1 cellular context compared by ENCODE assay signal in the genomic region with DNA sequence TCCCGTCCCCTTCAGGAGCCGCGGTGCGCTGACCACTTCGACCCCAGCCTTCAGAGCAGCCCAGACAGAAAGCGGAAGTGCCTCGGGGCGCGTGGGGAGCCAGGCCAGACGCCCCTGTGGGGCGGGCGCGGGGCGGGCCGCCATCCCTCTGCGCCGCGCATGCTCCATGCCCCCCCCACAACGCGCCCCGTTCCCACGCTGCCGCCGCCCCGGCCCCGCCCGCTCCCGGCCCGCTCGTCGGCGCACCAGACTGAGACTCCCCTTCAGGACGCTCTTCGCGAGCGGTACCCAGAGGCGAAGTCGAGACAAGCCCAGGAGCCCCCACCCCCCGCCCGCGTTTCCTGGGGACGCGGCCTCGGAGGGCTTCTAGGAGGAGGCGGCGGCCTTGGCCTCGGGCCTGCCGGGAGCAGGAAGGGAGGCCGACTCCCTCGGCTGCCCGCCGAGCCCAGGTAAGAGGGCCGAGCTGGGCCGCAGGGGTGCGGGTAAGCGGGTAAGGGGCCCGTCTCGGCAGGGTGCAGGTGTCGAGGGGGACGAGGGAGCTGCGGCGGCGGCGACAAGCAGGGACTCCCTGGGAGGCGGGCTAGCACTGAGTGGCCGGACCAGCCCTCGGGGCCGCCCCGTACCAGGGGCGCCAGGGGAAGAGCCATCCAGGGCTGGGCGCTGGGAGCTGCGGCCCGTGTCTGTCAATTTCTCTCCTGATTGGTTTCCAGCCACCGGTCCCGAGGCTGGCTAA.
A peak's percentile ranks its signal among the peaks of the same experiment; 100 is the strongest.
TF ChIP-seq lines count a peak whose summit lies in the region.

A gene with protein sequence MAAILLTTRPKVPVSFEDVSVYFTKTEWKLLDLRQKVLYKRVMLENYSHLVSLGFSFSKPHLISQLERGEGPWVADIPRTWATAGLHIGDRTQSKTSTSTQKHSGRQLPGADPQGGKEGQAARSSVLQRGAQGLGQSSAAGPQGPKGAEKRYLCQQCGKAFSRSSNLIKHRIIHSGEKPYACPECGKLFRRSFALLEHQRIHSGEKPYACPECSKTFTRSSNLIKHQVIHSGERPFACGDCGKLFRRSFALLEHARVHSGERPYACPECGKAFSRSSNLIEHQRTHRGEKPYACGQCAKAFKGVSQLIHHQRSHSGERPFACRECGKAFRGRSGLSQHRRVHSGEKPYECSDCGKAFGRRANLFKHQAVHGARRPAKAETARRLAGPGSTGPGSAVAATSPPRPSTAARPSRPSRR (plus strand): TSS at position 218 of the 733 bp plus-strand sequence. CDS start 6,851 bp downstream, outside the sequence.

TF ChIP-seq in K562, 482 proteins besides CTCF, POLR2A, EP300 and RAD21 (continued from another document and continues in another):
- TF ChIP-seq ZNF12 (CRISPR knock-in tag; IDR thresholded peaks at IDR 0.05) (no peak), HEY1 (CRISPR knock-in tag; IDR thresholded peaks at IDR 0.05; ENCODE audit: borderline replicate concordance) (no peak), ZNF263 (CRISPR knock-in tag; IDR thresholded peaks at IDR 0.05; ENCODE audit: borderline replicate concordance) (0 out of 2 replicates have a peak, but pooled peaks have one; percentile 13), MXI1 (IDR thresholded peaks at IDR 0.05; ENCODE audit: low read depth, low read length) (no peak), POLR2G (IDR thresholded peaks at IDR 0.05; ENCODE audit: low read depth, low read length) (peak; percentile 74), ZFX (CRISPR knock-in tag; IDR thresholded peaks at IDR 0.05) (peak; percentile 69), SREBF1 (IDR thresholded peaks at IDR 0.05; ENCODE audit: borderline replicate concordance, low read depth, low read length) (no peak), NR2C2 (CRISPR knock-in tag; IDR thresholded peaks at IDR 0.05) (no peak; the same call in 1 of the 2 replicates), NR2C2 (tag; IDR thresholded peaks at IDR 0.05) (0 out of 2 replicates have a peak, but pooled peaks have one; percentile 31), FUS (optimal IDR thresholded peaks at IDR 0.05; ENCODE audit: low read depth, low read length) (no peak), ZEB2 (IDR thresholded peaks at IDR 0.05) (no peak), CCNT2 (IDR thresholded peaks at IDR 0.05; ENCODE audit: borderline replicate concordance, extremely low read depth, insufficient read length, low read depth, low read length) (peak; percentile 10), RCOR1 (IDR thresholded peaks at IDR 0.05; ENCODE audit: borderline replicate concordance in 1 of 2, low read depth in 2 of 2, low read length in 2 of 2) (peak in 1 of 2 experiments; percentile 37; a peak in 1 of 4 replicates), ETV1 (tag; conservative IDR thresholded peaks at IDR 0.05; ENCODE audit: low read depth) (no peak), SAFB (IDR thresholded peaks at IDR 0.05; ENCODE audit: borderline replicate concordance, low read depth, low read length) (no peak), NCOR1 (IDR thresholded peaks at IDR 0.05) (no peak), NFIC (IDR thresholded peaks at IDR 0.05) (peak; percentile 35; the same call in 1 of the 2 replicates), MTA3 (IDR thresholded peaks at IDR 0.05; ENCODE audit: borderline replicate concordance) (no peak), ZBTB7A (IDR thresholded peaks at IDR 0.05; ENCODE audit: borderline replicate concordance, control insufficient read depth, low read depth, low read length) (peak; percentile 48; the same call in 1 of the 2 replicates), BCOR (IDR thresholded peaks at IDR 0.05) (peak; percentile 91), ATF7 (IDR thresholded peaks at IDR 0.05) (no peak), NR3C1 (CRISPR knock-in tag; IDR thresholded peaks at IDR 0.05) (no peak), ZNF764 (CRISPR knock-in tag; IDR thresholded peaks at IDR 0.05; ENCODE audit: low read depth) (no peak), KLF16 (IDR thresholded peaks at IDR 0.05) (no peak), KDM1A (IDR thresholded peaks at IDR 0.05) (peak; percentile 49 to 72), ZBTB8A (IDR thresholded peaks at IDR 0.05; ENCODE audit: partially characterized antibody) (no peak)
- TF ChIP-seq, protein P1, sequence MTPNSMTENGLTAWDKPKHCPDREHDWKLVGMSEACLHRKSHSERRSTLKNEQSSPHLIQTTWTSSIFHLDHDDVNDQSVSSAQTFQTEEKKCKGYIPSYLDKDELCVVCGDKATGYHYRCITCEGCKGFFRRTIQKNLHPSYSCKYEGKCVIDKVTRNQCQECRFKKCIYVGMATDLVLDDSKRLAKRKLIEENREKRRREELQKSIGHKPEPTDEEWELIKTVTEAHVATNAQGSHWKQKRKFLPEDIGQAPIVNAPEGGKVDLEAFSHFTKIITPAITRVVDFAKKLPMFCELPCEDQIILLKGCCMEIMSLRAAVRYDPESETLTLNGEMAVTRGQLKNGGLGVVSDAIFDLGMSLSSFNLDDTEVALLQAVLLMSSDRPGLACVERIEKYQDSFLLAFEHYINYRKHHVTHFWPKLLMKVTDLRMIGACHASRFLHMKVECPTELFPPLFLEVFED (CRISPR knock-in tag; conservative IDR thresholded peaks at IDR 0.05) = no peak
- TF ChIP-seq, protein P2, sequence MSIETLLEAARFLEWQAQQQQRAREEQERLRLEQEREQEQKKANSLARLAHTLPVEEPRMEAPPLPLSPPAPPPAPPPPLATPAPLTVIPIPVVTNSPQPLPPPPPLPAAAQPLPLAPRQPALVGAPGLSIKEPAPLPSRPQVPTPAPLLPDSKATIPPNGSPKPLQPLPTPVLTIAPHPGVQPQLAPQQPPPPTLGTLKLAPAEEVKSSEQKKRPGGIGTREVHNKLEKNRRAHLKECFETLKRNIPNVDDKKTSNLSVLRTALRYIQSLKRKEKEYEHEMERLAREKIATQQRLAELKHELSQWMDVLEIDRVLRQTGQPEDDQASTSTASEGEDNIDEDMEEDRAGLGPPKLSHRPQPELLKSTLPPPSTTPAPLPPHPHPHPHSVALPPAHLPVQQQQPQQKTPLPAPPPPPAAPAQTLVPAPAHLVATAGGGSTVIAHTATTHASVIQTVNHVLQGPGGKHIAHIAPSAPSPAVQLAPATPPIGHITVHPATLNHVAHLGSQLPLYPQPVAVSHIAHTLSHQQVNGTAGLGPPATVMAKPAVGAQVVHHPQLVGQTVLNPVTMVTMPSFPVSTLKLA (conservative IDR thresholded peaks at IDR 0.05) = peak in 1 of 2 experiments; percentile 39; a peak in 1 of 4 replicates
- TF ChIP-seq, protein P3, sequence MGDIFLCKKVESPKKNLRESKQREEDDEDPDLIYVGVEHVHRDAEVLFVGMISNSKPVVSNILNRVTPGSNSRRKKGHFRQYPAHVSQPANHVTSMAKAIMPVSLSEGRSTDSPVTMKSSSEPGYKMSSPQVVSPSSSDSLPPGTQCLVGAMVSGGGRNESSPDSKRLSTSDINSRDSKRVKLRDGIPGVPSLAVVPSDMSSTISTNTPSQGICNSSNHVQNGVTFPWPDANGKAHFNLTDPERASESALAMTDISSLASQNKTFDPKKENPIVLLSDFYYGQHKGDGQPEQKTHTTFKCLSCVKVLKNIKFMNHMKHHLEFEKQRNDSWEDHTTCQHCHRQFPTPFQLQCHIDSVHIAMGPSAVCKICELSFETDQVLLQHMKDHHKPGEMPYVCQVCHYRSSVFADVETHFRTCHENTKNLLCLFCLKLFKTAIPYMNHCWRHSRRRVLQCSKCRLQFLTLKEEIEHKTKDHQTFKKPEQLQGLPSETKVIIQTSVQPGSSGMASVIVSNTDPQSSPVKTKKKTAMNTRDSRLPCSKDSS (IDR thresholded peaks at IDR 0.05; ENCODE audit: low read depth, partially characterized antibody) = no peak
- TF ChIP-seq, protein P4, sequence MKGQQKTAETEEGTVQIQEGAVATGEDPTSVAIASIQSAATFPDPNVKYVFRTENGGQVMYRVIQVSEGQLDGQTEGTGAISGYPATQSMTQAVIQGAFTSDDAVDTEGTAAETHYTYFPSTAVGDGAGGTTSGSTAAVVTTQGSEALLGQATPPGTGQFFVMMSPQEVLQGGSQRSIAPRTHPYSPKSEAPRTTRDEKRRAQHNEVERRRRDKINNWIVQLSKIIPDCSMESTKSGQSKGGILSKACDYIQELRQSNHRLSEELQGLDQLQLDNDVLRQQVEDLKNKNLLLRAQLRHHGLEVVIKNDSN (CRISPR knock-in tag; IDR thresholded peaks at IDR 0.05) = no peak
- TF ChIP-seq, protein P5, sequence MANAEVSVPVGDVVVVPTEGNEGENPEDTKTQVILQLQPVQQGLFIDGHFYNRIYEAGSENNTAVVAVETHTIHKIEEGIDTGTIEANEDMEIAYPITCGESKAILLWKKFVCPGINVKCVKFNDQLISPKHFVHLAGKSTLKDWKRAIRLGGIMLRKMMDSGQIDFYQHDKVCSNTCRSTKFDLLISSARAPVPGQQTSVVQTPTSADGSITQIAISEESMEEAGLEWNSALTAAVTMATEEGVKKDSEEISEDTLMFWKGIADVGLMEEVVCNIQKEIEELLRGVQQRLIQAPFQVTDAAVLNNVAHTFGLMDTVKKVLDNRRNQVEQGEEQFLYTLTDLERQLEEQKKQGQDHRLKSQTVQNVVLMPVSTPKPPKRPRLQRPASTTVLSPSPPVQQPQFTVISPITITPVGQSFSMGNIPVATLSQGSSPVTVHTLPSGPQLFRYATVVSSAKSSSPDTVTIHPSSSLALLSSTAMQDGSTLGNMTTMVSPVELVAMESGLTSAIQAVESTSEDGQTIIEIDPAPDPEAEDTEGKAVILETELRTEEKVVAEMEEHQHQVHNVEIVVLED (CRISPR knock-in tag; IDR thresholded peaks at IDR 0.05) = 0 out of 2 replicates have a peak, but pooled peaks have one; percentile 47
- TF ChIP-seq, protein P6, sequence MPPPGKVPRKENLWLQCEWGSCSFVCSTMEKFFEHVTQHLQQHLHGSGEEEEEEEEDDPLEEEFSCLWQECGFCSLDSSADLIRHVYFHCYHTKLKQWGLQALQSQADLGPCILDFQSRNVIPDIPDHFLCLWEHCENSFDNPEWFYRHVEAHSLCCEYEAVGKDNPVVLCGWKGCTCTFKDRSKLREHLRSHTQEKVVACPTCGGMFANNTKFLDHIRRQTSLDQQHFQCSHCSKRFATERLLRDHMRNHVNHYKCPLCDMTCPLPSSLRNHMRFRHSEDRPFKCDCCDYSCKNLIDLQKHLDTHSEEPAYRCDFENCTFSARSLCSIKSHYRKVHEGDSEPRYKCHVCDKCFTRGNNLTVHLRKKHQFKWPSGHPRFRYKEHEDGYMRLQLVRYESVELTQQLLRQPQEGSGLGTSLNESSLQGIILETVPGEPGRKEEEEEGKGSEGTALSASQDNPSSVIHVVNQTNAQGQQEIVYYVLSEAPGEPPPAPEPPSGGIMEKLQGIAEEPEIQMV (tag; conservative IDR thresholded peaks at IDR 0.05; ENCODE audit: low read depth) = no peak
- TF ChIP-seq, protein P7, sequence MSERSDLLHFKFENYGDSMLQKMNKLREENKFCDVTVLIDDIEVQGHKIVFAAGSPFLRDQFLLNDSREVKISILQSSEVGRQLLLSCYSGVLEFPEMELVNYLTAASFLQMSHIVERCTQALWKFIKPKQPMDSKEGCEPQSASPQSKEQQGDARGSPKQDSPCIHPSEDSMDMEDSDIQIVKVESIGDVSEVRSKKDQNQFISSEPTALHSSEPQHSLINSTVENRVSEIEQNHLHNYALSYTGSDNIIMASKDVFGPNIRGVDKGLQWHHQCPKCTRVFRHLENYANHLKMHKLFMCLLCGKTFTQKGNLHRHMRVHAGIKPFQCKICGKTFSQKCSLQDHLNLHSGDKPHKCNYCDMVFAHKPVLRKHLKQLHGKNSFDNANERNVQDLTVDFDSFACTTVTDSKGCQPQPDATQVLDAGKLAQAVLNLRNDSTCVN (CRISPR knock-in tag; IDR thresholded peaks at IDR 0.05) = no peak
- TF ChIP-seq, protein P8, sequence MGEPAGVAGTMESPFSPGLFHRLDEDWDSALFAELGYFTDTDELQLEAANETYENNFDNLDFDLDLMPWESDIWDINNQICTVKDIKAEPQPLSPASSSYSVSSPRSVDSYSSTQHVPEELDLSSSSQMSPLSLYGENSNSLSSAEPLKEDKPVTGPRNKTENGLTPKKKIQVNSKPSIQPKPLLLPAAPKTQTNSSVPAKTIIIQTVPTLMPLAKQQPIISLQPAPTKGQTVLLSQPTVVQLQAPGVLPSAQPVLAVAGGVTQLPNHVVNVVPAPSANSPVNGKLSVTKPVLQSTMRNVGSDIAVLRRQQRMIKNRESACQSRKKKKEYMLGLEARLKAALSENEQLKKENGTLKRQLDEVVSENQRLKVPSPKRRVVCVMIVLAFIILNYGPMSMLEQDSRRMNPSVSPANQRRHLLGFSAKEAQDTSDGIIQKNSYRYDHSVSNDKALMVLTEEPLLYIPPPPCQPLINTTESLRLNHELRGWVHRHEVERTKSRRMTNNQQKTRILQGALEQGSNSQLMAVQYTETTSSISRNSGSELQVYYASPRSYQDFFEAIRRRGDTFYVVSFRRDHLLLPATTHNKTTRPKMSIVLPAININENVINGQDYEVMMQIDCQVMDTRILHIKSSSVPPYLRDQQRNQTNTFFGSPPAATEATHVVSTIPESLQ (CRISPR knock-in tag; IDR thresholded peaks at IDR 0.05) = no peak
- TF ChIP-seq, protein P9, sequence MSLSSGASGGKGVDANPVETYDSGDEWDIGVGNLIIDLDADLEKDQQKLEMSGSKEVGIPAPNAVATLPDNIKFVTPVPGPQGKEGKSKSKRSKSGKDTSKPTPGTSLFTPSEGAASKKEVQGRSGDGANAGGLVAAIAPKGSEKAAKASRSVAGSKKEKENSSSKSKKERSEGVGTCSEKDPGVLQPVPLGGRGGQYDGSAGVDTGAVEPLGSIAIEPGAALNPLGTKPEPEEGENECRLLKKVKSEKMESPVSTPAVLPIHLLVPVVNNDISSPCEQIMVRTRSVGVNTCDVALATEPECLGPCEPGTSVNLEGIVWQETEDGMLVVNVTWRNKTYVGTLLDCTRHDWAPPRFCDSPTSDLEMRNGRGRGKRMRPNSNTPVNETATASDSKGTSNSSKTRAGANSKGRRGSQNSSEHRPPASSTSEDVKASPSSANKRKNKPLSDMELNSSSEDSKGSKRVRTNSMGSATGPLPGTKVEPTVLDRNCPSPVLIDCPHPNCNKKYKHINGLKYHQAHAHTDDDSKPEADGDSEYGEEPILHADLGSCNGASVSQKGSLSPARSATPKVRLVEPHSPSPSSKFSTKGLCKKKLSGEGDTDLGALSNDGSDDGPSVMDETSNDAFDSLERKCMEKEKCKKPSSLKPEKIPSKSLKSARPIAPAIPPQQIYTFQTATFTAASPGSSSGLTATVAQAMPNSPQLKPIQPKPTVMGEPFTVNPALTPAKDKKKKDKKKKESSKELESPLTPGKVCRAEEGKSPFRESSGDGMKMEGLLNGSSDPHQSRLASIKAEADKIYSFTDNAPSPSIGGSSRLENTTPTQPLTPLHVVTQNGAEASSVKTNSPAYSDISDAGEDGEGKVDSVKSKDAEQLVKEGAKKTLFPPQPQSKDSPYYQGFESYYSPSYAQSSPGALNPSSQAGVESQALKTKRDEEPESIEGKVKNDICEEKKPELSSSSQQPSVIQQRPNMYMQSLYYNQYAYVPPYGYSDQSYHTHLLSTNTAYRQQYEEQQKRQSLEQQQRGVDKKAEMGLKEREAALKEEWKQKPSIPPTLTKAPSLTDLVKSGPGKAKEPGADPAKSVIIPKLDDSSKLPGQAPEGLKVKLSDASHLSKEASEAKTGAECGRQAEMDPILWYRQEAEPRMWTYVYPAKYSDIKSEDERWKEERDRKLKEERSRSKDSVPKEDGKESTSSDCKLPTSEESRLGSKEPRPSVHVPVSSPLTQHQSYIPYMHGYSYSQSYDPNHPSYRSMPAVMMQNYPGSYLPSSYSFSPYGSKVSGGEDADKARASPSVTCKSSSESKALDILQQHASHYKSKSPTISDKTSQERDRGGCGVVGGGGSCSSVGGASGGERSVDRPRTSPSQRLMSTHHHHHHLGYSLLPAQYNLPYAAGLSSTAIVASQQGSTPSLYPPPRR (CRISPR knock-in tag; IDR thresholded peaks at IDR 0.05; ENCODE audit: borderline replicate concordance) = no peak
